ENCODE assay signal across 24 cellular contexts in the genomic region with DNA sequence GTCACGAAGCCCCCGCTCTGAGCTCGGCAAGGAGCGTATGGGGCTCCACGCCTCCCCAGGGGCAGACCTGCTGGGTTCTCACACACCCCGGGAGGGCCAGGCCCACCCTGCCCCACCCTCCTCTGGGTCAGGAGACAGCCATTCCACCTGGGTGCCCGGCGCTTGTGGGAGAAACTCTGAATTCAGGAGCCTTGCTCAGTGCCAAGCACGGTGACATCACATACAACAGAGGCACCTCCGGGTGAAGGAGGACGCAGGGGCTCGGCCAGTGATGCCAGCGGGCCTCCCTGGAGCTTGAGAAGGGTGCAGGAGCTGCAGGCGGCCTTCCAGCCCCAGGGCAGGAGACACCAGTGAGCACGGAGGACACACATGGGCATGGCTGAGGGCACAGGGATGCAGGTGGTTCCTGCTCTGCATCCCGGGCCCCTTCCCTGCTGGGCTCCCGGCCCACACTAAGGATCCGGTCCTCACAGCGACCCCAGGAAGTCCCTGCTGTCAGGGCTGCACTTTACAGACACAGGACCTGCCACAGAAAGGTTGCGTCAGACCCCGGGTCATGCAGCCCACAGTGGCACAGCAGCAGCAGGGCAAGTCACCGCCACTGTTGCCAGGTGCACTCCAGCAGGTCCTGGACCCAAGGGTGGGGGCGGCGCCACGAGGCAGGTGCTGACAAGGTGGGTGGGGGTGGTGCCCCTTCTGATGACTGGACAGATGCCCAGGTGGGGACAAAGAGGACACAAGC.
"Had no signal": no experiment of that assay in that cellular context is flagged by ENCODE, and none has a peak within 500 bp of the region (broad histone marks: within the 10 kb centered on the region; RNA-seq: fewer than 3 reads in every experiment).

No MANE protein-coding gene starts in this region.

- H3K9me3 ChIP-seq: heart left ventricle, neutrophil, pancreas, psoas muscle, right atrium auricular region, thyroid gland, upper lobe of right lung had no signal

- H3K27me3 Mint-ChIP-seq: memory B cell; stimulated activated naive CD8-positive, alpha-beta T cell treated with anti-CD3 and anti-CD28 coated beads, Interleukin-15, Interleukin-2, amounts not matched to agents 100 ng/mL and 50 ng/mL, for 24 hours had no signal

- H3K4me3 ChIP-seq: heart left ventricle, pancreas, psoas muscle, right atrium auricular region, skin epidermis, thyroid gland, upper lobe of right lung had no signal

- H3K4me3 Mint-ChIP-seq: activated CD8-positive, alpha-beta T cell treated with anti-CD3 and anti-CD28 coated beads, Interleukin-2, amount 10 ng/mL, durations not matched to agents 7 days and 5 days; brain; memory B cell; natural killer cell treated with Interleukin-12 subunit alpha and Interleukin-12 subunit beta and Interleukin-15 and Interleukin-18, amount 100 ng/mL, for 72 hours; stimulated activated naive CD8-positive, alpha-beta T cell treated with anti-CD3 and anti-CD28 coated beads, Interleukin-15, Interleukin-2, amounts not matched to agents 100 ng/mL and 50 ng/mL, for 24 hours had no signal

- H3K27ac ChIP-seq: heart left ventricle, neutrophil, pancreas, psoas muscle, right atrium auricular region, skin epidermis, thyroid gland, upper lobe of right lung had no signal

- FAIRE-seq: endometrium, pancreas, TTC549 had no signal

- H3K36me3 ChIP-seq: pancreas, thyroid gland, upper lobe of right lung had no signal

- H3K4me1 ChIP-seq: pancreas, thyroid gland had no signal

- H3K9me3 Mint-ChIP-seq: activated naive CD4-positive, alpha-beta T cell treated with anti-CD3 and anti-CD28 coated beads, Interleukin-2, amount 50 U/mL, for 72 hours; brain; memory B cell; natural killer cell treated with Interleukin-12 subunit alpha and Interleukin-12 subunit beta and Interleukin-15 and Interleukin-18, amount 100 ng/mL, for 72 hours; stimulated activated naive CD8-positive, alpha-beta T cell treated with anti-CD3 and anti-CD28 coated beads, Interleukin-15, Interleukin-2, amounts not matched to agents 100 ng/mL and 50 ng/mL, for 24 hours had no signal

- H3K27me3 ChIP-seq: heart left ventricle, neutrophil, pancreas, right atrium auricular region, thyroid gland, upper lobe of right lung had no signal

- H3K36me3 Mint-ChIP-seq: activated naive CD4-positive, alpha-beta T cell treated with anti-CD3 and anti-CD28 coated beads, Interleukin-2, amount 50 U/mL, for 72 hours; brain; natural killer cell treated with Interleukin-12 subunit alpha and Interleukin-12 subunit beta and Interleukin-15 and Interleukin-18, amount 100 ng/mL, for 72 hours had no signal

- DNase-seq: activated CD4-positive, alpha-beta T cell treated with anti-CD3 and anti-CD28 coated beads for 1 hour; activated CD4-positive, alpha-beta T cell treated with anti-CD3 and anti-CD28 coated beads, Interleukin-2, amount 50 U/mL, for 1 hour; activated CD8-positive, alpha-beta T cell treated with anti-CD3 and anti-CD28 coated beads, Interleukin-2, amount 10 ng/mL, durations not matched to agents 7 days and 5 days; activated gamma-delta T cell treated with Interleukin-2 at 50 U/mL for 16 hours; activated T-cell treated with anti-CD3 and anti-CD28 coated beads, Interleukin-2, amount 50 U/mL, for 1 hour; aorta; heart left ventricle; islet precursor cell; left colon; pancreas; psoas muscle; stimulated activated CD4-positive, alpha-beta T cell treated with anti-CD3 and anti-CD28 coated beads, Interleukin-1b, Interleukin-23, amount 100 ng/mL, for 48 hours; thyroid gland; upper lobe of right lung had no signal

- H3K27ac Mint-ChIP-seq: activated CD8-positive, alpha-beta T cell treated with anti-CD3 and anti-CD28 coated beads, Interleukin-2, amount 10 ng/mL, durations not matched to agents 7 days and 5 days; memory B cell; natural killer cell treated with Interleukin-12 subunit alpha and Interleukin-12 subunit beta and Interleukin-15 and Interleukin-18, amount 100 ng/mL, for 72 hours; stimulated activated naive CD8-positive, alpha-beta T cell treated with anti-CD3 and anti-CD28 coated beads, Interleukin-15, Interleukin-2, amounts not matched to agents 100 ng/mL and 50 ng/mL, for 24 hours had no signal
